1 cellular context compared by ENCODE assay signal in the genomic region with DNA sequence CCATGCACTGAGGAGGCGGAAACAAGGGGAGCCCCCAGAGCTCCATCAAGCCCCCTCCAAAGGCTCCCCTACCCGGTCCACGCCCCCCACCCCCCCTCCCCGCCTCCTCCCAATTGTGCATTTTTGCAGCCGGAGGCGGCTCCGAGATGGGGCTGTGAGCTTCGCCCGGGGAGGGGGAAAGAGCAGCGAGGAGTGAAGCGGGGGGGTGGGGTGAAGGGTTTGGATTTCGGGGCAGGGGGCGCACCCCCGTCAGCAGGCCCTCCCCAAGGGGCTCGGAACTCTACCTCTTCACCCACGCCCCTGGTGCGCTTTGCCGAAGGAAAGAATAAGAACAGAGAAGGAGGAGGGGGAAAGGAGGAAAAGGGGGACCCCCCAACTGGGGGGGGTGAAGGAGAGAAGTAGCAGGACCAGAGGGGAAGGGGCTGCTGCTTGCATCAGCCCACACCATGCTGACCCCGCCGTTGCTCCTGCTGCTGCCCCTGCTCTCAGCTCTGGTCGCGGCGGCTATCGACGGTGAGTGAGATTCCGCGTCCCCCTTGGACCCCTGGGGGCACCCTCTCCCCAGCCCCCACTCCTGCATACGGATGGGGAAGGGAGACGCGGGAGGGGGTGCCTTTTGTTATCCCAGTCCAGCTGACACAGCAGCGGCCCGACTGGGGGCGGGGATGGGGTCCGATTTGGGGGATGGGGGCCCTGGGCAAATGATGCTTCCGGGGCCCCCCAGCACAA.
TF ChIP-seq lines count a peak whose summit lies in the region.

No MANE protein-coding gene starts in this region.

TF ChIP-seq in HCT116, 20 proteins besides CTCF, POLR2A, EP300 and RAD21:
- TF ChIP-seq TCF7L2 (IDR thresholded peaks at IDR 0.05; ENCODE audit: borderline replicate concordance, extremely low read depth, insufficient read depth, insufficient read length) (no peak), EZH2 (IDR thresholded peaks at IDR 0.05) (no peak), SP1 (IDR thresholded peaks at IDR 0.05; ENCODE audit: low read depth) (no peak), EZH2phosphoT487 (IDR thresholded peaks at IDR 0.05; ENCODE audit: borderline replicate concordance) (no peak)
